ENCODE assay signal across 8 cellular contexts in the genomic region with DNA sequence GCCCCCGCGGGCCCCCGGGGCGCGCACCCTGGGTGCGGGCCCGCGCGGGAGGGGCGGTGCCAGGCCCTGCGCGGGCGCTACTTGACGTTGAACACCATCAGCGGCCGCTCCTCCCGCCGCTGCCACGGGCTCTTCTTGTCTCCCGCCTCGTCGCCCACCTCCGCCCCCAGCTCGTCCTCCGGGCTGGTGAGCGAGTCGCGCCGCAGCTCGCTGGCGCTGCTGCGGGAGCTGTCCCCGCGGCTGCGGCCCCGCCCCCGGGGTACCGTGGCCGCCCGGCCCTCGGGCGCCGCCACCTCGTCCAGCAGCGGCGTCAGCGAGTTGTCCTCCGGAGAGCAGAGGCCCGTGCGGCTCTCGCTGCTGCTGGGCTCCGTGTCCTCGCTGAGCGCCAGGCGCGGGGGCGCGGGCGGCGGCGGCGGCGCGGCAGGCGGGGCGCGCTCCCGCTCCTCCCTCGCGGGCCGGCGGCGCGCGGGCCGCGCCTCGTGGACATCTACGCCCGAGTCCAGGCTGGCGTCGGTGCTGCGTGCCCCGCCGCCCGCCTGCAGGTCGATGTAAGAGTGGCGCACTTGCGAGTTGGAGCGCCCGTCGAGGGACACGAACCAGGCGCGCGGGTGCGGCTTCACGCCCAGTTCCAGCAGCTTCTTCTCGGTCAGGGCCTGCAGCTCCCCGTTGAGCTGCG. TPM values are rescaled to one million over a fixed set of nuclear protein-coding genes. Genes with fewer than 3 reads are reported as not detected.
DNase-seq lines count a peak whose midpoint lies in the region; ATAC-seq and TF ChIP-seq lines count a peak whose summit lies in the region.

No MANE protein-coding gene starts in this region.

- no peaks in the 10 kb centered on the region for H3K9me3 ChIP-seq in cardiac muscle cell (ENCODE audit: low read depth)

- peaks cover 9% of the 10 kb centered on the region for H3K4me1 Mint-ChIP-seq in WTC11

- H3K27ac ChIP-seq in cardiac muscle cell (no peak overlapping the region), skin epidermis (peak overlapping the region in 5 of 21 experiments; percentile 9 to 67 (median 37))

- no peak for TF ChIP-seq CTCF in GM12875 (IDR thresholded peaks at IDR 0.05; ENCODE audit: borderline replicate concordance, insufficient read depth, low read depth, low read length)
- TF ChIP-seq CTCF in WTC11 (IDR thresholded peaks at IDR 0.05), result no peak
- no peak for TF ChIP-seq CTCF in cardiac muscle cell (IDR thresholded peaks at IDR 0.05; ENCODE audit: low read depth, low read length)

- no peaks in the 10 kb centered on the region for H3K4me1 ChIP-seq in cardiac muscle cell (ENCODE audit: low read depth)

- CTCF ChIA-PET in WTC11 (lab: Charles Lee), result interaction anchor here (0.5 to 7.8 kb wide), 45 partner anchors 8 to 426 kb away, joined by 3 to 102 read pairs (median 6); partner anchors contain the start of genes ATXN7L3, FAM171A2, GRN and HDAC5

- POLR2A ChIA-PET in WTC11 (lab: Charles Lee), result interaction anchor here (0.6 to 1.8 kb wide), 10 partner anchors 8 to 284 kb away, joined by 3 to 6 read pairs (median 4); partner anchors contain the start of genes FAM171A2, GRN and UBTF

- H3K27me3 ChIP-seq in cardiac muscle cell, result no peaks in the 10 kb centered on the region

- no peak overlapping the region for H3K27ac Mint-ChIP-seq in WTC11

- H3K9me3 Mint-ChIP-seq in WTC11, result no peaks in the 10 kb centered on the region

- H3K4me3 ChIP-seq in GM12875 (ENCODE audit: low read depth, low read length) (peak overlapping the region; percentile 36), cardiac muscle cell (peak overlapping the region; percentile 21), skin epidermis (peak overlapping the region; percentile 17 to 48 (median 29))

- DNase-seq in WTC11 (ENCODE audit: low spot score), result peak; percentile 54
- peak; percentile 26 to 64 for DNase-seq in cardiac muscle cell (ENCODE audit: low read depth in 1 of 2, low spot score in 1 of 2)
- no peak for DNase-seq in amniotic stem cell (lab: John Stamatoyannopoulos, UW)
- DNase-seq in NCI-H2171 (lab: John Stamatoyannopoulos, UW), result no peak
- DNase-seq in NCI-H774 (lab: John Stamatoyannopoulos, UW), result no peak
- no peak for DNase-seq in NCI-H1105 (lab: John Stamatoyannopoulos, UW)

- no peaks in the 10 kb centered on the region for H3K36me3 ChIP-seq in cardiac muscle cell

- H3K4me3 Mint-ChIP-seq in WTC11, result peak overlapping the region; percentile 68

- peaks cover 3% of the 10 kb centered on the region; the same call in 1 of the 2 replicates for H3K27me3 Mint-ChIP-seq in WTC11 (ENCODE audit: low read depth)

- H3K36me3 Mint-ChIP-seq in WTC11, result no peaks in the 10 kb centered on the region

- ATAC-seq in WTC11, result peak; percentile 8; the same call in 1 of the 2 replicates

TF ChIP-seq in WTC11, 78 proteins besides CTCF, POLR2A, EP300 and RAD21:
- TF ChIP-seq TEAD4 (CRISPR knock-in tag; IDR thresholded peaks at IDR 0.05) (no peak), HMGXB4 (CRISPR knock-in tag; IDR thresholded peaks at IDR 0.05) (0 out of 2 replicates have a peak, but pooled peaks have one; percentile 34)

RNA-seq across cellular contexts. Expression of gene GRN, which starts 8.7 kb away (rescaled TPM):
- total RNA-seq in WTC11 (2021) (177 to 185 TPM (median 185 TPM) in 3 replicates), cardiac muscle cell (274 and 275 TPM in 2 replicates)
- 353 and 377 TPM in 2 replicates for polyA plus RNA-seq in cardiac muscle cell

RNA-seq across cellular contexts. Expression of gene FAM171A2, which starts 9.9 kb away (rescaled TPM):
- total RNA-seq in WTC11 (2021) (28.2 to 29.9 TPM (median 28.5 TPM) in 3 replicates), cardiac muscle cell (45.1 and 49.5 TPM in 2 replicates)
- polyA plus RNA-seq in cardiac muscle cell, result 38.6 and 43.2 TPM in 2 replicates

RNA-seq across cellular contexts. Expression of gene SLC25A39, which starts 29.2 kb away (rescaled TPM):
- total RNA-seq in WTC11 (2021), result 254 to 271 TPM (median 268 TPM) in 3 replicates
- total RNA-seq in cardiac muscle cell, result 228 and 243 TPM in 2 replicates
- 252 and 284 TPM in 2 replicates for polyA plus RNA-seq in cardiac muscle cell

RNA-seq across cellular contexts. Expression of gene ITGA2B, which starts 35.7 kb away (rescaled TPM):
- 21.5 to 30.3 TPM (median 28.5 TPM) in 3 replicates for total RNA-seq in WTC11 (2021)
- 2.0 and 11.0 TPM in 2 replicates for total RNA-seq in cardiac muscle cell
- 0.56 and 6.7 TPM in 2 replicates for polyA plus RNA-seq in cardiac muscle cell

RNA-seq across cellular contexts. Expression of gene RUNDC3A, which starts 45.4 kb away (rescaled TPM):
- total RNA-seq in WTC11 (2021), result 5.1 to 6.5 TPM (median 5.2 TPM) in 3 replicates
- total RNA-seq in cardiac muscle cell, result 2.3 and 5.8 TPM in 2 replicates
- polyA plus RNA-seq in cardiac muscle cell, result 0.99 and 1.9 TPM in 2 replicates

Comparison
In these comparisons a context has a peak if more than half of its experiments do, and no peak if none do; other contexts are left out.
1. DNase-seq: peak in WTC11 (single experiment) and cardiac muscle cell (2 of 2); none in amniotic stem cell (single experiment), NCI-H2171 (single experiment), NCI-H774 (single experiment) and NCI-H1105 (single experiment).
2. Peak in every context shown above with its lines, with median percentiles within 50 percentile points of each other: H3K4me3 ChIP-seq.